In genomic region chr11:111426615-111427014, GRCh38 we compare ENCODE assay signal across 22 cellular contexts. TPM values are rescaled to one million over a fixed set of nuclear protein-coding genes. Genes with fewer than 3 reads are reported as not detected.
DNase-seq lines count a peak whose midpoint lies in the region; ATAC-seq, FAIRE-seq and TF ChIP-seq lines count a peak whose summit lies in the region.
"Had no signal": no experiment of that assay in that cellular context is flagged by ENCODE, and none has a peak within 500 bp of the region (broad histone marks: within the 10 kb centered on the region; RNA-seq: fewer than 3 reads in every experiment).

No MANE protein-coding gene starts in this region.

- no peak overlapping the region for H3K4me2 ChIP-seq in DND-41 (ENCODE audit: insufficient read depth, low read length)
- H3K4me2 ChIP-seq: smooth muscle cell had no signal

- H3K4me3 ChIP-seq in CD4-positive, CD25-positive, alpha-beta regulatory T cell (ENCODE audit: low read depth, low read length) = no peak overlapping the region
- H3K4me3 ChIP-seq in DND-41 (ENCODE audit: low read depth in 1 of 2, low read length in 2 of 2) (no peak overlapping the region), esophagus squamous epithelium (no peak overlapping the region), small intestine (ENCODE audit: low read depth in 1 of 2, low read length in 2 of 2) (no peak overlapping the region)
- H3K4me3 ChIP-seq: heart right ventricle, smooth muscle cell, upper lobe of right lung had no signal

- H3K27ac Mint-ChIP-seq in CD4-positive, CD25-positive, alpha-beta regulatory T cell = peak overlapping the region in 2 of 3 donors; percentile 4 to 69
- H3K27ac Mint-ChIP-seq: activated CD8-positive, alpha-beta T cell treated with anti-CD3 and anti-CD28 coated beads for 36 hours; activated T-helper 17 cell treated with anti-CD3 and anti-CD28 coated beads, Interleukin-2, amount 50 U/mL, for 72 hours had no signal

- no peaks in the 10 kb centered on the region for H3K36me3 Mint-ChIP-seq in CD4-positive, CD25-positive, alpha-beta regulatory T cell

- H3K27me3 ChIP-seq in CD4-positive, CD25-positive, alpha-beta regulatory T cell (ENCODE audit: control insufficient read depth, insufficient read depth, low read length) = peaks cover 2% of the 10 kb centered on the region
- H3K27me3 ChIP-seq in DND-41 (ENCODE audit: insufficient read depth, low read length, poor library complexity) = peaks cover 2% of the 10 kb centered on the region
- H3K27me3 ChIP-seq in esophagus squamous epithelium = no peaks in the 10 kb centered on the region
- H3K27me3 ChIP-seq in small intestine (ENCODE audit: control insufficient read depth in 2 of 2, insufficient read depth in 2 of 2, low read length in 2 of 2) = no peaks in the 10 kb centered on the region
- H3K27me3 ChIP-seq: upper lobe of right lung had no signal

- H4K20me1 ChIP-seq in DND-41 (ENCODE audit: insufficient read depth, low read length) = no peaks in the 10 kb centered on the region

- ATAC-seq in CD4-positive, CD25-positive, alpha-beta regulatory T cell (ENCODE audit: low read depth in 2 of 2) = no peak
- no peak for ATAC-seq in DND-41 (ENCODE audit: insufficient read depth, low read depth)
- ATAC-seq in HG02759 (IDR thresholded peaks at IDR 0.05; ENCODE audit: unreplicated experiment) = no peak
- ATAC-seq: activated CD8-positive, alpha-beta T cell treated with anti-CD3 and anti-CD28 coated beads for 36 hours; activated T-helper 17 cell treated with anti-CD3 and anti-CD28 coated beads, Interleukin-2, amount 50 U/mL, for 72 hours; heart right ventricle; upper lobe of right lung had no signal

- no peak for DNase-seq in CD4-positive, CD25-positive, alpha-beta regulatory T cell
- no peak for DNase-seq in DND-41
- peak; percentile 77 for DNase-seq in NCI-H345 treated with DMSO at 0.1 percent for 48 hours (lab: John Stamatoyannopoulos, UW; ENCODE audit: unreplicated experiment)
- no peak for DNase-seq in esophagus squamous epithelium (lab: John Stamatoyannopoulos, UW)
- DNase-seq in activated naive CD4-positive, alpha-beta T cell treated with anti-CD3 and anti-CD28 coated beads, Interleukin-2, amount 50 U/mL, for 16 hours = no peak
- DNase-seq in small intestine = no peak
- no peak for DNase-seq in kidney tubule cell (ENCODE audit: low spot score)
- DNase-seq: activated CD8-positive, alpha-beta T cell treated with anti-CD3 and anti-CD28 coated beads for 36 hours; AML-193; heart right ventricle; MM.1S; stimulated activated naive CD4-positive, alpha-beta T cell; upper lobe of right lung had no signal

- FAIRE-seq in small intestine (lab: Jason Lieb, UNC) = no peak
- FAIRE-seq: colon had no signal

- peaks cover 14% of the 10 kb centered on the region for H3K27me3 Mint-ChIP-seq in CD4-positive, CD25-positive, alpha-beta regulatory T cell

- H3K9ac ChIP-seq in DND-41 (ENCODE audit: low read depth, low read length) = no peak overlapping the region

- H3K27ac ChIP-seq in CD4-positive, CD25-positive, alpha-beta regulatory T cell (ENCODE audit: insufficient read depth, low read length, poor library complexity, severe bottlenecking) = no peak overlapping the region
- peak overlapping the region; percentile 56 for H3K27ac ChIP-seq in DND-41 (ENCODE audit: low read length)
- H3K27ac ChIP-seq in esophagus squamous epithelium = peak overlapping the region in 3 of 4 donors; percentile 42 to 56 (median 51)
- H3K27ac ChIP-seq in small intestine (ENCODE audit: low read depth in 1 of 2, low read length in 1 of 2) = no peak overlapping the region
- H3K27ac ChIP-seq: heart right ventricle, upper lobe of right lung had no signal

- no peaks in the 10 kb centered on the region for H3K79me2 ChIP-seq in DND-41 (ENCODE audit: insufficient read depth, low read length)

- no peak overlapping the region for H2AFZ ChIP-seq in DND-41 (ENCODE audit: low read depth, low read length)

- TF ChIP-seq CTCF in DND-41 (IDR thresholded peaks at IDR 0.05; ENCODE audit: borderline replicate concordance, extremely low read depth, low read length, poor library complexity, severe bottlenecking) = no peak
- TF ChIP-seq CTCF in esophagus squamous epithelium (IDR thresholded peaks at IDR 0.05) = no peak

- H3K9me3 ChIP-seq in CD4-positive, CD25-positive, alpha-beta regulatory T cell (ENCODE audit: control insufficient read depth in 2 of 2, low read length in 2 of 2) = no peaks in the 10 kb centered on the region
- H3K9me3 ChIP-seq in DND-41 (ENCODE audit: insufficient read depth, low read length, severe bottlenecking) (no peaks in the 10 kb centered on the region), esophagus squamous epithelium (no peaks in the 10 kb centered on the region), small intestine (ENCODE audit: control insufficient read depth, low read depth) (no peaks in the 10 kb centered on the region)
- H3K9me3 ChIP-seq: heart right ventricle, upper lobe of right lung had no signal

- intact Hi-C loops in esophagus squamous epithelium (cut with DNase I) = no loop called here

- H3K4me1 ChIP-seq in CD4-positive, CD25-positive, alpha-beta regulatory T cell (ENCODE audit: control insufficient read depth, insufficient read depth, low read length, poor library complexity, severe bottlenecking) = no peaks in the 10 kb centered on the region
- H3K4me1 ChIP-seq in DND-41 (ENCODE audit: insufficient read depth, low read length) (peaks cover 38% of the 10 kb centered on the region), esophagus squamous epithelium (peaks cover 6 to 28% (median 10%) of the 10 kb centered on the region in 3 donors), small intestine (ENCODE audit: control insufficient read depth in 2 of 2, insufficient read depth in 1 of 2, low read depth in 1 of 2, low read length in 1 of 2) (no peaks in the 10 kb centered on the region)
- H3K4me1 ChIP-seq: heart right ventricle, upper lobe of right lung had no signal

- no peak for TF ChIP-seq POLR2A in esophagus squamous epithelium (IDR thresholded peaks at IDR 0.05)

- 50 to 56% methylated on average over 5 to 6 of the region's 6 CpGs for WGBS in esophagus squamous epithelium, 2 donors
- 66 to 86% (median 72%) methylated on average over 6 of the region's 6 CpGs for WGBS in small intestine, 3 donors

- no peaks in the 10 kb centered on the region for H3K9me3 Mint-ChIP-seq in CD4-positive, CD25-positive, alpha-beta regulatory T cell
- H3K9me3 Mint-ChIP-seq: activated CD8-positive, alpha-beta T cell treated with anti-CD3 and anti-CD28 coated beads for 36 hours; activated T-helper 17 cell treated with anti-CD3 and anti-CD28 coated beads, Interleukin-2, amount 50 U/mL, for 72 hours had no signal

- H3K36me3 ChIP-seq in CD4-positive, CD25-positive, alpha-beta regulatory T cell (ENCODE audit: control insufficient read depth, insufficient read depth, low read length) = no peaks in the 10 kb centered on the region
- no peaks in the 10 kb centered on the region for H3K36me3 ChIP-seq in DND-41 (ENCODE audit: insufficient read depth, low read length)
- H3K36me3 ChIP-seq in esophagus squamous epithelium = no peaks in the 10 kb centered on the region
- H3K36me3 ChIP-seq in small intestine (ENCODE audit: control insufficient read depth in 2 of 2, insufficient read depth in 2 of 2, low read length in 2 of 2) = no peaks in the 10 kb centered on the region
- H3K36me3 ChIP-seq: heart right ventricle, upper lobe of right lung had no signal

- H3K4me3 Mint-ChIP-seq in CD4-positive, CD25-positive, alpha-beta regulatory T cell = no peak overlapping the region
- H3K4me3 Mint-ChIP-seq: activated CD8-positive, alpha-beta T cell treated with anti-CD3 and anti-CD28 coated beads for 36 hours; activated T-helper 17 cell treated with anti-CD3 and anti-CD28 coated beads, Interleukin-2, amount 50 U/mL, for 72 hours had no signal

- H3K4me1 Mint-ChIP-seq in CD4-positive, CD25-positive, alpha-beta regulatory T cell = peaks cover 0 to 3% (median 0%) of the 10 kb centered on the region in 4 donors

RNA-seq across cellular contexts. Expression of gene POU2AF1, which starts 47.5 kb away (rescaled TPM):
- total RNA-seq in CD4-positive, CD25-positive, alpha-beta regulatory T cell = 4.8 TPM
- 1 to 10 TPM; 1.6 to 3.8 (median 2.2) TPM for polyA plus RNA-seq in CD4-positive, CD25-positive, alpha-beta regulatory T cell
- 1 to 10 TPM in 2 of 4 donors, under 1 TPM in 1, not detected in 1; 0.57 to 2.2 (median 1.8) TPM for total RNA-seq in esophagus squamous epithelium
- polyA plus RNA-seq in small intestine = 1 to 10 TPM; 1.1 to 9.2 (median 5.6) TPM
- total RNA-seq: epithelial cell of proximal tubule, HT1080, kidney epithelial cell, osteocyte, SK-MEL-5, smooth muscle cell had no signal
- polyA plus RNA-seq: smooth muscle cell had no signal

Comparison
In these comparisons a context has a peak if more than half of its experiments do, and no peak if none do; other contexts are left out.
1. H3K27ac ChIP-seq: peak in DND-41 (single experiment) and esophagus squamous epithelium (3 of 4); none in CD4-positive, CD25-positive, alpha-beta regulatory T cell (single experiment) and small intestine (0 of 2).